Comparison of ENCODE assay signal across 1 cellular context in genomic region chr17:27770877-27771276, GRCh38.
TF ChIP-seq lines count a peak whose summit lies in the region.

No MANE protein-coding gene starts in this region.

TF ChIP-seq in H1, 55 proteins besides CTCF, POLR2A, EP300 and RAD21:
- TF ChIP-seq MAFK (IDR thresholded peaks at IDR 0.05; ENCODE audit: low read depth, low read length), result no peak
- TF ChIP-seq, protein P1, sequence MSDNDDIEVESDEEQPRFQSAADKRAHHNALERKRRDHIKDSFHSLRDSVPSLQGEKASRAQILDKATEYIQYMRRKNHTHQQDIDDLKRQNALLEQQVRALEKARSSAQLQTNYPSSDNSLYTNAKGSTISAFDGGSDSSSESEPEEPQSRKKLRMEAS (IDR thresholded peaks at IDR 0.05), result no peak
- TF ChIP-seq FOSL1 (IDR thresholded peaks at IDR 0.05; ENCODE audit: insufficient read depth, low read depth, low read length), result no peak
- no peak for TF ChIP-seq SP4 (IDR thresholded peaks at IDR 0.05; ENCODE audit: low read length)
- no peak for TF ChIP-seq NRF1 (IDR thresholded peaks at IDR 0.05; ENCODE audit: low read depth, low read length)
- TF ChIP-seq SP1 (IDR thresholded peaks at IDR 0.05; ENCODE audit: low read depth, low read length), result no peak
- TF ChIP-seq EGR1 (IDR thresholded peaks at IDR 0.05; ENCODE audit: borderline replicate concordance, low read depth, low read length), result no peak
- no peak for TF ChIP-seq ATF2 (IDR thresholded peaks at IDR 0.05; ENCODE audit: low read length)
- no peak for TF ChIP-seq TEAD4 (IDR thresholded peaks at IDR 0.05; ENCODE audit: low read depth, low read length)
- TF ChIP-seq, protein P2, sequence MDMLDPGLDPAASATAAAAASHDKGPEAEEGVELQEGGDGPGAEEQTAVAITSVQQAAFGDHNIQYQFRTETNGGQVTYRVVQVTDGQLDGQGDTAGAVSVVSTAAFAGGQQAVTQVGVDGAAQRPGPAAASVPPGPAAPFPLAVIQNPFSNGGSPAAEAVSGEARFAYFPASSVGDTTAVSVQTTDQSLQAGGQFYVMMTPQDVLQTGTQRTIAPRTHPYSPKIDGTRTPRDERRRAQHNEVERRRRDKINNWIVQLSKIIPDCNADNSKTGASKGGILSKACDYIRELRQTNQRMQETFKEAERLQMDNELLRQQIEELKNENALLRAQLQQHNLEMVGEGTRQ (IDR thresholded peaks at IDR 0.05; ENCODE audit: low read length), result no peak
- no peak for TF ChIP-seq POU5F1 (IDR thresholded peaks at IDR 0.05; ENCODE audit: low read depth, low read length)
- TF ChIP-seq GABPA (IDR thresholded peaks at IDR 0.05; ENCODE audit: borderline replicate concordance, insufficient read depth, low read length), result no peak
- TF ChIP-seq RNF2 (IDR thresholded peaks at IDR 0.05; ENCODE audit: borderline replicate concordance, low read depth, low read length, missing control alignments, poor library complexity, severe bottlenecking), result no peak
- TF ChIP-seq KDM5A (IDR thresholded peaks at IDR 0.05; ENCODE audit: low read length), result no peak
- no peak for TF ChIP-seq SAP30 (IDR thresholded peaks at IDR 0.05; ENCODE audit: insufficient read depth, insufficient replicate concordance, low read length)
- TF ChIP-seq TAF1 (IDR thresholded peaks at IDR 0.05; ENCODE audit: low read depth, low read length), result no peak
- no peak for TF ChIP-seq SRF (IDR thresholded peaks at IDR 0.05; ENCODE audit: low read depth, low read length)
- no peak for TF ChIP-seq CREB1 (IDR thresholded peaks at IDR 0.05)
- TF ChIP-seq NANOG (IDR thresholded peaks at IDR 0.05; ENCODE audit: insufficient read depth, low read depth, low read length, poor library complexity, severe bottlenecking), result no peak
